Comparison of ENCODE assay signal across 12 cellular contexts in the genomic region with DNA sequence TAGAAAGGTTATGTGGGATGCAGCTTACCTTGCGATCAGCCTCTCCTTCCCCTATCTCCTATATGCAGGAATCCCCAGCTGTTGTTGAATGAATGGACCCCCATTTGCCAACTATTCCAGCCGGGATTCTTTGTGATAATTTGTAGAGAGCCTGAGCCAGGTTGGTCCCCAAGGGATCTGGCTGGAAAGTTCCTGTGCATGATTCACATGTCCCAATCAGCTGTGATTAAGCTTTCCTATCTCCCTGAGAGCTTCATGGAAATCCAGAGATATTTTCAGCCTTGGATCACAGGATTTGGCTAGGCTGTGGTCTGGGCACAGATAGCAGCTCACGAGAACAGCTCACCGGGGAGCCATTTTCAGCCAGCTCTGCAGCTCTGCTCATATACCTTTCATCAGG.
DNase-seq lines count a peak whose midpoint lies in the region; ATAC-seq and TF ChIP-seq lines count a peak whose summit lies in the region.
"Had no signal": no experiment of that assay in that cellular context is flagged by ENCODE, and none has a peak within 500 bp of the region (broad histone marks: within the 10 kb centered on the region; RNA-seq: fewer than 3 reads in every experiment).

No MANE protein-coding gene starts in this region.

- H3K4me3 ChIP-seq in IMR-90 (ENCODE audit: insufficient read depth, low read depth, low read length) (peak overlapping the region; percentile 8; the same call in 1 of the 2 replicates), tibial nerve (no peak overlapping the region)
- H3K4me3 ChIP-seq: prostate gland, suprapubic skin had no signal

- POLR2A ChIA-PET in IMR-90 (lab: Charles Lee; ENCODE audit: unreplicated experiment), result interaction anchor here (1.8 to 2.6 kb wide), 2 partner anchors 9 to 15 kb away, joined by 4 to 13 read pairs; no protein-coding TSS in a partner anchor

- peak in 1 of 2 donors; percentile 81 for TF ChIP-seq EP300 in tibial nerve (IDR thresholded peaks at IDR 0.05)

- in situ Hi-C loops in IMR-90 (cut with MboI; ENCODE audit: low sequenced_read_pairs), result no loop called here

- peak overlapping the region; percentile 91 for H4K5ac ChIP-seq in IMR-90 (ENCODE audit: low read depth, low read length)

- no peaks in the 10 kb centered on the region for H3K27me3 ChIP-seq in IMR-90 (ENCODE audit: control insufficient read depth, insufficient read depth, low read length)
- no peaks in the 10 kb centered on the region for H3K27me3 ChIP-seq in tibial nerve
- H3K27me3 ChIP-seq: suprapubic skin had no signal

- H3K27ac ChIP-seq in IMR-90 (ENCODE audit: insufficient read depth, low read length) (peak overlapping the region; percentile 95), cingulate gyrus (ENCODE audit: low read depth, low read length) (peak overlapping the region; percentile 63), tibial nerve (peak overlapping the region in 2 of 4 donors; percentile 67 to 71)
- H3K27ac ChIP-seq: suprapubic skin had no signal

- CTCF ChIA-PET in IMR-90 (lab: Yijun Ruan, JAX), result interaction anchor here (1.0 to 1.4 kb wide), 2 partner anchors 86 to 88 kb away, joined by 3 to 5 read pairs; no protein-coding TSS in a partner anchor

- intact Hi-C loops in IMR-90 (cut with micrococcal nuclease) (loop anchor here (1.0 to 10.0 kb wide), 3 partner anchors 13 to 294 kb away; a partner anchor contains a TSS), left colon (cut with DNase I, micrococcal nuclease) (no loop called here)

- TF ChIP-seq CTCF in IMR-90 (conservative IDR thresholded peaks at IDR 0.05; ENCODE audit: low read depth, low read length) (no peak), tibial nerve (IDR thresholded peaks at IDR 0.05) (no peak)

- H3K9me1 ChIP-seq in IMR-90 (ENCODE audit: insufficient read depth, low read length), result peaks cover 49% of the 10 kb centered on the region

- BruUV-seq in IMR-90 (replicated peaks; lab: Mats Ljungman, UMichigan), result no TSS peak

- H4K91ac ChIP-seq in IMR-90 (ENCODE audit: insufficient read depth, low read depth, low read length), result peak overlapping the region; percentile 100

- no peak for TF ChIP-seq POLR2A in IMR-90 (IDR thresholded peaks at IDR 0.05; ENCODE audit: low read depth, low read length)
- no peak for TF ChIP-seq POLR2A in tibial nerve (IDR thresholded peaks at IDR 0.05)

- dilution Hi-C loops in IMR-90 (cut with HindIII; ENCODE audit: low sequenced_read_pairs, unreplicated experiment), result no loop called here

- H2BK120ac ChIP-seq in IMR-90 (ENCODE audit: low read depth, low read length), result peak overlapping the region; percentile 99

- peak overlapping the region; percentile 96 for H3K56ac ChIP-seq in IMR-90 (ENCODE audit: extremely low read depth, insufficient read depth, low read length)

- peak overlapping the region; percentile 96 for H3K18ac ChIP-seq in IMR-90 (ENCODE audit: low read depth, low read length)

- H3K36me3 ChIP-seq in IMR-90 (ENCODE audit: control insufficient read depth, insufficient read depth, low read length) (peaks cover 2% of the 10 kb centered on the region; the same call in 1 of the 2 replicates), tibial nerve (peaks cover 0 to 28% (median 0%) of the 10 kb centered on the region in 3 donors)
- H3K36me3 ChIP-seq: prostate gland, suprapubic skin had no signal

- peak overlapping the region; percentile 95 to 97 for H4K8ac ChIP-seq in IMR-90 (ENCODE audit: low read depth in 2 of 2, low read length in 2 of 2)

- peak overlapping the region; percentile 61 for H3K4me2 ChIP-seq in IMR-90 (ENCODE audit: low read depth, low read length)

- H3K14ac ChIP-seq in IMR-90 (replicated peaks; ENCODE audit: low read depth, low read length), result peak overlapping the region; percentile 95

- no peaks in the 10 kb centered on the region for H4K20me1 ChIP-seq in IMR-90 (ENCODE audit: insufficient read depth, low read length)

- peaks cover 58% of the 10 kb centered on the region for H3K4me1 ChIP-seq in IMR-90 (ENCODE audit: control insufficient read depth, insufficient read depth, low read length)
- H3K4me1 ChIP-seq in tibial nerve, result peaks cover 0 to 33% (median 0%) of the 10 kb centered on the region in 4 donors
- H3K4me1 ChIP-seq: prostate gland had no signal

- peak overlapping the region; percentile 23 for H2AFZ ChIP-seq in IMR-90 (replicated peaks; ENCODE audit: low read length, poor library complexity)

- H3K79me1 ChIP-seq in IMR-90 (ENCODE audit: low read depth in 1 of 2, low read length in 2 of 2), result peaks cover 49 to 62% of the 10 kb centered on the region in 2 experiments; a peak in 3 of 4 replicates

- H2BK20ac ChIP-seq in IMR-90 (ENCODE audit: low read depth, low read length), result peak overlapping the region; percentile 99

- ATAC-seq in IMR-90 (ENCODE audit: low read depth) (peak; percentile 69), left colon (no peak), GM21723 (IDR thresholded peaks at IDR 0.05; ENCODE audit: unreplicated experiment) (no peak), GM21381 (IDR thresholded peaks at IDR 0.05; ENCODE audit: unreplicated experiment) (no peak)
- ATAC-seq: HCT116 had no signal

- peak overlapping the region; percentile 85 for H3K9ac ChIP-seq in IMR-90 (ENCODE audit: low read depth, low read length)

- H2AK5ac ChIP-seq in IMR-90 (ENCODE audit: low read depth, low read length), result peak overlapping the region; percentile 98

- peak overlapping the region; percentile 98 for H2BK15ac ChIP-seq in IMR-90 (ENCODE audit: low read depth, low read length)

- H3K9me3 ChIP-seq in IMR-90 (ENCODE audit: control insufficient read depth, insufficient read depth, low read length), result peaks cover 5% of the 10 kb centered on the region
- H3K9me3 ChIP-seq in tibial nerve, result peaks cover 0 to 15% (median 0%) of the 10 kb centered on the region in 4 donors
- H3K9me3 ChIP-seq: prostate gland, suprapubic skin had no signal

- DNase-seq in IMR-90, result peak; percentile 97
- peak; percentile 7 to 26 for DNase-seq in left colon
- peak; percentile 53 to 84 for DNase-seq in tibial nerve (ENCODE audit: low spot score in 2 of 2)
- DNase-seq in OCI-M1 (lab: John Stamatoyannopoulos, UW), result no peak
- no peak for DNase-seq in NOMO-1 (lab: John Stamatoyannopoulos, UW; ENCODE audit: unreplicated experiment in 2 of 2)
- DNase-seq: erythroblast had no signal

- TF ChIP-seq RAD21 in IMR-90 (IDR thresholded peaks at IDR 0.05; ENCODE audit: low read length), result peak; percentile 12; the same call in 1 of the 2 replicates

- H2AK9ac ChIP-seq in IMR-90 (replicated peaks; ENCODE audit: low read depth, low read length, poor library complexity), result peak overlapping the region; percentile 94

- peak overlapping the region; percentile 100 for H3K4ac ChIP-seq in IMR-90 (ENCODE audit: low read depth, low read length)

- WGBS in IMR-90 (ENCODE audit: extremely low coverage in 2 of 2, insufficient read length in 1 of 2), 2 experiments, result no CpG with 5 or more reads among the region's 4 CpGs
- WGBS in tibial nerve, 2 donors, result 47 to 61% methylated on average over 4 of the region's 4 CpGs

- H2BK5ac ChIP-seq in IMR-90 (ENCODE audit: low read depth, low read length, poor library complexity, severe bottlenecking), result peak overlapping the region; percentile 99

- peak overlapping the region; percentile 93 for H3K23ac ChIP-seq in IMR-90 (ENCODE audit: low read depth, low read length)

TF ChIP-seq in IMR-90, 13 proteins besides CTCF, POLR2A, EP300 and RAD21:
- peak; percentile 54 for TF ChIP-seq CEBPB (IDR thresholded peaks at IDR 0.05; ENCODE audit: low read depth, low read length)
- no peak for TF ChIP-seq MAFK (IDR thresholded peaks at IDR 0.05; ENCODE audit: low read depth, low read length)
- peak; percentile 85 for TF ChIP-seq BHLHE40 (IDR thresholded peaks at IDR 0.05; ENCODE audit: low read depth, low read length)
- TF ChIP-seq FOS (IDR thresholded peaks at IDR 0.05; ENCODE audit: low read depth, low read length), result peak; percentile 56; the same call in 1 of the 2 replicates
- TF ChIP-seq SMC3 (IDR thresholded peaks at IDR 0.05; ENCODE audit: low read depth, low read length), result no peak

Comparison
In these comparisons a context has a peak if more than half of its experiments do, and no peak if none do; other contexts are left out.
1. DNase-seq: peak in IMR-90 (single experiment), left colon (2 of 2) and tibial nerve (2 of 2); none in OCI-M1 (single experiment) and NOMO-1 (0 of 2).